1 cellular context compared by ENCODE assay signal in the genomic region with DNA sequence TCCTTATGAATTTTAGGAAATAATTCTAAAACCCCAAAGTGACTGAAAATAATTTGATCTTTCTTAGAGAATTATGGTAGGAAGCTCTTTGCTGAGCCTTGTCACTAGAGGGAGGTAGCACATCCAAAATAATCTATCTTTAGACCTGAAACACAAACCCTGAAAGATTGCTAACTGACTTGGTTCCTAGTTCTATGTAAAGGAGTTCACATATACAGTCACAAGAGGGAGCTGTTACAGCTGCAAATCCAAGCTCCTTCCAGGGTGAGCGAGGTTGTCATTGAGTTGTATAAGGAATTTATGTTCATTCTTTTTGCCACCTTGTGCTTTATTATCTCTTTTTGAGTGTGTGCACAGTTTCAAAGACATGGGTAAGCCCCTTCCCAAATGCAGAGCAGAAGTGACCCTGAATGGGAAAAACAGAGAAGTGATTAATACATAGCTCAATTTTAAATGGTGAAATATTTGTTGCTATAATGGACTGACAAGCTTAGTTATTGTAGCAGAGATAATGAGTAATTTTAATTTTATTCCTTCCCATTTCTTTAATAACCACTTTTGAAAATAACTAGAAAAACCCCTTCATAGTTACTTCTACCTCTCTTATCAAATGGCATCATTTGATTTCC.
TF ChIP-seq lines count a peak whose summit lies in the region.

No MANE protein-coding gene starts in this region.

TF ChIP-seq in WTC11, 78 proteins besides CTCF, POLR2A, EP300 and RAD21 (continued from another document):
- TF ChIP-seq, protein P1, sequence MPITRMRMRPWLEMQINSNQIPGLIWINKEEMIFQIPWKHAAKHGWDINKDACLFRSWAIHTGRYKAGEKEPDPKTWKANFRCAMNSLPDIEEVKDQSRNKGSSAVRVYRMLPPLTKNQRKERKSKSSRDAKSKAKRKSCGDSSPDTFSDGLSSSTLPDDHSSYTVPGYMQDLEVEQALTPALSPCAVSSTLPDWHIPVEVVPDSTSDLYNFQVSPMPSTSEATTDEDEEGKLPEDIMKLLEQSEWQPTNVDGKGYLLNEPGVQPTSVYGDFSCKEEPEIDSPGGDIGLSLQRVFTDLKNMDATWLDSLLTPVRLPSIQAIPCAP (CRISPR knock-in tag; IDR thresholded peaks at IDR 0.05) = no peak
- TF ChIP-seq GTF2I (CRISPR knock-in tag; conservative IDR thresholded peaks at IDR 0.05) (no peak), MYBL2 (CRISPR knock-in tag; IDR thresholded peaks at IDR 0.05) (no peak), ETV6 (CRISPR knock-in tag; IDR thresholded peaks at IDR 0.05) (no peak), ZNF121 (CRISPR knock-in tag; IDR thresholded peaks at IDR 0.05) (no peak), SP1 (CRISPR knock-in tag; conservative IDR thresholded peaks at IDR 0.05) (no peak), GRHL2 (CRISPR knock-in tag; IDR thresholded peaks at IDR 0.05; ENCODE audit: insufficient replicate concordance, severe bottlenecking) (no peak)
